Comparison of ENCODE assay signal across 8 cellular contexts in genomic region chr7:133252858-133253521, GRCh38. TPM values are rescaled to one million over a fixed set of nuclear protein-coding genes. Genes with fewer than 3 reads are reported as not detected.
DNase-seq lines count a peak whose midpoint lies in the region; ATAC-seq lines count a peak whose summit lies in the region.

Gene EXOC4 (plus strand): TSS chr7:133253078.

- ATAC-seq in HG02610 (IDR thresholded peaks at IDR 0.05; ENCODE audit: unreplicated experiment): peak; percentile 98
- peak; percentile 100 for ATAC-seq in activated naive CD4-positive, alpha-beta T cell treated with anti-CD3 and anti-CD28 coated beads, Interleukin-2, amount 50 U/mL, for 72 hours

- peak within 1 kb of the TSS; percentile 96 for H3K4me3 ChIP-seq in GM08714 (ENCODE audit: low read length)

- peak; percentile 99 for DNase-seq in NCI-H1092 treated with DMSO at 0.1 percent for 48 hours (lab: John Stamatoyannopoulos, UW)
- peak; percentile 93 for DNase-seq in SKM-1 (lab: John Stamatoyannopoulos, UW; ENCODE audit: unreplicated experiment)
- peak; percentile 87 to 90 for DNase-seq in activated naive CD4-positive, alpha-beta T cell treated with anti-CD3 and anti-CD28 coated beads, Interleukin-2, amount 50 U/mL, for 72 hours (ENCODE audit: low spot score in 2 of 2)
- DNase-seq in glomerular endothelial cell (ENCODE audit: extremely low read depth, low read depth, low spot score): peak; percentile 93
- DNase-seq in occipital lobe (lab: John Stamatoyannopoulos, UW): peak; percentile 97

- H3K27ac ChIP-seq in temporal lobe (ENCODE audit: low read depth, low read length): no peak within 1 kb of the TSS

- peaks cover 4 to 27% of the 10 kb centered on the region in 2 donors for H3K36me3 Mint-ChIP-seq in activated naive CD4-positive, alpha-beta T cell treated with anti-CD3 and anti-CD28 coated beads, Interleukin-2, amount 50 U/mL, for 72 hours

- H3K27ac Mint-ChIP-seq in activated naive CD4-positive, alpha-beta T cell treated with anti-CD3 and anti-CD28 coated beads, Interleukin-2, amount 50 U/mL, for 72 hours: peak within 1 kb of the TSS; percentile 92 to 94

- H3K9me3 Mint-ChIP-seq in activated naive CD4-positive, alpha-beta T cell treated with anti-CD3 and anti-CD28 coated beads, Interleukin-2, amount 50 U/mL, for 72 hours: no peaks in the 10 kb centered on the region

RNA-seq across cellular contexts. Expression of gene EXOC4, which starts in this region (rescaled TPM):
- 10 to 100 TPM; 52.4 to 74.0 TPM for total RNA-seq in activated naive CD4-positive, alpha-beta T cell treated with anti-CD3 and anti-CD28 coated beads, Interleukin-2, amount 50 U/mL, for 72 hours
- total RNA-seq in glomerular endothelial cell (55.7 and 66.2 TPM in 2 replicates), occipital lobe (341 TPM), temporal lobe (231 TPM)
